8 cellular contexts compared by ENCODE assay signal in the genomic region with DNA sequence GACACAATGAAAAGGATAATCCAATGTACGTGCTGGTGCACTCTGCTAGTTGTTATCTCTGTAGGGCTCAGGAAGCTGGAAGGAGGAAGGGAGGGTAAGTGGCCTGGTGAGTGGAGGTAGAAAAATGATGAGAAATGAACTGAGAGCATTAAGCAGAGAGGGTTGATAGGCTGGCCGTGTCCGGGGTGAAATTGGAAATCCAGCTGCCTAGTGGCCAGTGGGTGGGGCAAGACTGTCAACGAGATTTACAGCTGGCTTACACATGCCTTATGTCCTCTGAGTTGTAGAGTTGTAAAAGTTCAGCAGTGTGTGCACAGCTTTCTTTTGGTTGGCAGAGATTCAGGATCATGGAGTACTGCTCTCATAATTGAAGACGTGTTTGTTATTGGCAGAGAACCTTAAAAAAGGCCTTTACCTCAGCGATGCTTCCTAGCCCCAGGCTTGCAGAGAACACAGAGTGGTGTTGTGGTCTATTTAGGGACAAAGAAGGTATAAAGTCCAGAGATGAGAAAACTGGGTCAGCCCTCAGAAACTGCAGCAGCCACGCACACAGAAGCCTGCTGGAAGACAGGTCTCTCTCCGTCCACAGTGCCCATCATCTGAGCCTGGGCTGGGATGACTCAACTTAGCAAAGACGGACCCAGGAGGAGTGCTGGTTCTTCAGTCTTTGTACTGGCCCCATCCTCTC.
DNase-seq lines count a peak whose midpoint lies in the region; ATAC-seq and TF ChIP-seq lines count a peak whose summit lies in the region.

No MANE protein-coding gene starts in this region.

- intact Hi-C loops in activated CD4-positive, alpha-beta T cell treated with anti-CD3 and anti-CD28 coated beads, Interleukin-2, amount 10 ng/mL, durations not matched to agents 24 days and 14 days (cut with micrococcal nuclease), result no loop called here

- H3K4me2 ChIP-seq in skeletal muscle satellite cell (ENCODE audit: low read length), result peak overlapping the region; percentile 57

- ATAC-seq in gastroesophageal sphincter, result peak; percentile 90
- ATAC-seq in HG02938 (IDR thresholded peaks at IDR 0.05; ENCODE audit: unreplicated experiment), result no peak
- ATAC-seq in GM21528 (IDR thresholded peaks at IDR 0.05; ENCODE audit: low FRiP score, unreplicated experiment), result no peak
- ATAC-seq in activated CD8-positive, alpha-beta memory T cell treated with anti-CD3 and anti-CD28 coated beads, Interleukin-2, amount 10 ng/mL, durations not matched to agents 7 days and 5 days, result no peak

- TF ChIP-seq POLR2A in gastroesophageal sphincter (IDR thresholded peaks at IDR 0.05), result peak; percentile 14 to 17

- H3K27me3 ChIP-seq in gastroesophageal sphincter, result no peaks in the 10 kb centered on the region
- H3K27me3 ChIP-seq in skeletal muscle satellite cell (ENCODE audit: control insufficient read depth, insufficient read depth, low read length), result no peaks in the 10 kb centered on the region

- peak overlapping the region; percentile 37 for H3K9ac ChIP-seq in skeletal muscle satellite cell (ENCODE audit: low read depth, low read length)

- peak overlapping the region; percentile 86 to 95 (median 90) for H3K27ac ChIP-seq in gastroesophageal sphincter

- 5 to 11% methylated on average over 5 of the region's 9 CpGs for WGBS in gastroesophageal sphincter (ENCODE audit: low coverage in 1 of 2), 2 donors

- H3K27me3 Mint-ChIP-seq in activated CD4-positive, alpha-beta T cell treated with anti-CD3 and anti-CD28 coated beads, Interleukin-2, amount 10 ng/mL, durations not matched to agents 24 days and 14 days, result peaks cover 4% of the 10 kb centered on the region
- no peaks in the 10 kb centered on the region for H3K27me3 Mint-ChIP-seq in activated CD8-positive, alpha-beta memory T cell treated with anti-CD3 and anti-CD28 coated beads, Interleukin-2, amount 10 ng/mL, durations not matched to agents 7 days and 5 days

- DNase-seq in ELF-1 (ENCODE audit: low read depth, low spot score) (peak; percentile 51), SK-N-DZ (ENCODE audit: low spot score) (peak; percentile 6)
- DNase-seq in activated CD4-positive, alpha-beta T cell treated with anti-CD3 and anti-CD28 coated beads, Interleukin-2, amount 10 ng/mL, durations not matched to agents 24 days and 14 days, result no peak
- DNase-seq in activated CD8-positive, alpha-beta memory T cell treated with anti-CD3 and anti-CD28 coated beads, Interleukin-2, amount 10 ng/mL, durations not matched to agents 7 days and 5 days, result no peak

- H3K9me3 ChIP-seq in gastroesophageal sphincter (no peaks in the 10 kb centered on the region), skeletal muscle satellite cell (replicated peaks; ENCODE audit: low read length) (no peaks in the 10 kb centered on the region)

- H3K4me3 ChIP-seq in gastroesophageal sphincter, result no peak overlapping the region
- peak overlapping the region; percentile 4 for H3K4me3 ChIP-seq in skeletal muscle satellite cell (ENCODE audit: low read length)

- CTCF ChIA-PET in activated CD8-positive, alpha-beta memory T cell treated with anti-CD3 and anti-CD28 coated beads, Interleukin-2, amount 10 ng/mL, durations not matched to agents 7 days and 5 days (lab: Charles Lee), result no interaction called here

- TF ChIP-seq CTCF in gastroesophageal sphincter (IDR thresholded peaks at IDR 0.05), result no peak

- H3K9me3 Mint-ChIP-seq in activated CD4-positive, alpha-beta T cell treated with anti-CD3 and anti-CD28 coated beads, Interleukin-2, amount 10 ng/mL, durations not matched to agents 24 days and 14 days, result no peaks in the 10 kb centered on the region
- no peaks in the 10 kb centered on the region for H3K9me3 Mint-ChIP-seq in activated CD8-positive, alpha-beta memory T cell treated with anti-CD3 and anti-CD28 coated beads, Interleukin-2, amount 10 ng/mL, durations not matched to agents 7 days and 5 days (ENCODE audit: low read depth)

- H3K36me3 ChIP-seq in gastroesophageal sphincter (peaks cover 0 to 16% of the 10 kb centered on the region in 2 donors), skeletal muscle satellite cell (ENCODE audit: insufficient read depth, low read length) (no peaks in the 10 kb centered on the region)

- H3K4me1 ChIP-seq in gastroesophageal sphincter (peaks cover 10 to 75% (median 33%) of the 10 kb centered on the region in 3 donors), skeletal muscle satellite cell (ENCODE audit: control insufficient read depth, insufficient read depth, low read length) (peaks cover 55% of the 10 kb centered on the region)

- no peaks in the 10 kb centered on the region for H3K4me1 Mint-ChIP-seq in activated CD4-positive, alpha-beta T cell treated with anti-CD3 and anti-CD28 coated beads, Interleukin-2, amount 10 ng/mL, durations not matched to agents 24 days and 14 days
- no peaks in the 10 kb centered on the region for H3K4me1 Mint-ChIP-seq in activated CD8-positive, alpha-beta memory T cell treated with anti-CD3 and anti-CD28 coated beads, Interleukin-2, amount 10 ng/mL, durations not matched to agents 7 days and 5 days

- H3K36me3 Mint-ChIP-seq in activated CD4-positive, alpha-beta T cell treated with anti-CD3 and anti-CD28 coated beads, Interleukin-2, amount 10 ng/mL, durations not matched to agents 24 days and 14 days (ENCODE audit: low read depth), result no peaks in the 10 kb centered on the region
- no peaks in the 10 kb centered on the region for H3K36me3 Mint-ChIP-seq in activated CD8-positive, alpha-beta memory T cell treated with anti-CD3 and anti-CD28 coated beads, Interleukin-2, amount 10 ng/mL, durations not matched to agents 7 days and 5 days

- no peak overlapping the region for H3K27ac Mint-ChIP-seq in activated CD4-positive, alpha-beta T cell treated with anti-CD3 and anti-CD28 coated beads, Interleukin-2, amount 10 ng/mL, durations not matched to agents 24 days and 14 days
- H3K27ac Mint-ChIP-seq in activated CD8-positive, alpha-beta memory T cell treated with anti-CD3 and anti-CD28 coated beads, Interleukin-2, amount 10 ng/mL, durations not matched to agents 7 days and 5 days, result no peak overlapping the region

- TF ChIP-seq EP300 in gastroesophageal sphincter (IDR thresholded peaks at IDR 0.05), result peak; percentile 85

- no peak overlapping the region for H3K4me3 Mint-ChIP-seq in activated CD4-positive, alpha-beta T cell treated with anti-CD3 and anti-CD28 coated beads, Interleukin-2, amount 10 ng/mL, durations not matched to agents 24 days and 14 days
- H3K4me3 Mint-ChIP-seq in activated CD8-positive, alpha-beta memory T cell treated with anti-CD3 and anti-CD28 coated beads, Interleukin-2, amount 10 ng/mL, durations not matched to agents 7 days and 5 days, result no peak overlapping the region

Comparison
In these comparisons a context has a peak if more than half of its experiments do, and no peak if none do; other contexts are left out.
1. DNase-seq: peak in ELF-1 (single experiment) and SK-N-DZ (single experiment); none in activated CD4-positive, alpha-beta T cell treated with anti-CD3 and anti-CD28 coated beads, Interleukin-2, amount 10 ng/mL, durations not matched to agents 24 days and 14 days (single experiment) and activated CD8-positive, alpha-beta memory T cell treated with anti-CD3 and anti-CD28 coated beads, Interleukin-2, amount 10 ng/mL, durations not matched to agents 7 days and 5 days (single experiment).